10 cellular contexts compared by ENCODE assay signal in the genomic region with DNA sequence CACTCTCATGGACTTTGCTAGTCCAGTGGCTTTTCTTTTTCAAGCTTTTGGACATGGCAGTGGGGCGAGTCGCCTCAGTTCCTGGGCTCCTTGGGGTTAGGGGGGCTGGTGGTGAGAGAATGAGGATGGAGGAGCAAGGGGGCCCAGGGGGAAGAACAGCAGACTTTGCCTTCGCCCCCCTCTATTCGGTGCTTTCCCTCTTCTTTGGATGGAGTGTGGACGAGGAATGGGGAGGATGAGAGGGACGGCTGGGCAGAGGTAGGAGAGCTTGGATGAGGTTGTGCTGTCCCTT. TPM values are rescaled to one million over a fixed set of nuclear protein-coding genes. Genes with fewer than 3 reads are reported as not detected.
DNase-seq lines count a peak whose midpoint lies in the region; ATAC-seq and TF ChIP-seq lines count a peak whose summit lies in the region.
"Had no signal": no experiment of that assay in that cellular context is flagged by ENCODE, and none has a peak within 500 bp of the region (broad histone marks: within the 10 kb centered on the region; RNA-seq: fewer than 3 reads in every experiment).

No MANE protein-coding gene starts in this region.

- H3K4me3 ChIP-seq in coronary artery, result peak overlapping the region; percentile 90
- peak overlapping the region; percentile 69 for H3K4me3 ChIP-seq in mesodermal cell (ENCODE audit: extremely low read depth, insufficient read depth, low read length, poor library complexity, severe bottlenecking)
- H3K4me3 ChIP-seq in tibial nerve, result peak overlapping the region; percentile 57 to 83 (median 66)

- WGBS in mesodermal cell (ENCODE audit: insufficient coverage in 2 of 2), 2 experiments, result 0% methylated on average over 1 of the region's 6 CpGs; no CpG with 5 or more reads in 1 of the 2 experiments
- WGBS in tibial nerve, 2 donors, result 0 to 5% methylated on average over 6 of the region's 6 CpGs

- no peaks in the 10 kb centered on the region for H3K36me3 Mint-ChIP-seq in activated T-cell treated with anti-CD3 and anti-CD28 coated beads, Interleukin-2, amount 50 U/mL, for 24 hours (ENCODE audit: low read depth)

- peaks cover 51% of the 10 kb centered on the region for H3K27me3 Mint-ChIP-seq in activated T-cell treated with anti-CD3 and anti-CD28 coated beads, Interleukin-2, amount 50 U/mL, for 24 hours

- no peak for DNase-seq in activated T-cell treated with anti-CD3 and anti-CD28 coated beads, Interleukin-2, amount 50 U/mL, for 24 hours
- no peak for DNase-seq in activated T-cell treated with anti-CD3 and anti-CD28 coated beads, Interleukin-2, amount 50 U/mL, for 1 hour
- peak; percentile 70 for DNase-seq in coronary artery (ENCODE audit: low spot score)
- no peak for DNase-seq in tibial nerve (ENCODE audit: low spot score in 2 of 2)
- DNase-seq in activated T-cell treated with anti-CD3 and anti-CD28 coated beads, Interleukin-2, amount 50 U/mL, for 48 hours, result no peak
- DNase-seq in COLO829 (ENCODE audit: low spot score), result no peak
- DNase-seq: activated naive CD4-positive, alpha-beta T cell treated with anti-CD3 and anti-CD28 coated beads, Interleukin-2, amount 50 U/mL, for 16 hours; naive B cell had no signal

- TF ChIP-seq CTCF in coronary artery (IDR thresholded peaks at IDR 0.05) (no peak), tibial nerve (IDR thresholded peaks at IDR 0.05) (no peak)

- no peak overlapping the region for H3K27ac Mint-ChIP-seq in activated T-cell treated with anti-CD3 and anti-CD28 coated beads, Interleukin-2, amount 50 U/mL, for 24 hours

- H3K9me3 Mint-ChIP-seq in activated T-cell treated with anti-CD3 and anti-CD28 coated beads, Interleukin-2, amount 50 U/mL, for 24 hours, result no peaks in the 10 kb centered on the region

- H3K4me3 Mint-ChIP-seq in activated T-cell treated with anti-CD3 and anti-CD28 coated beads, Interleukin-2, amount 50 U/mL, for 24 hours, result peak overlapping the region; percentile 64

- TF ChIP-seq EP300 in tibial nerve (IDR thresholded peaks at IDR 0.05), result no peak

- H3K36me3 ChIP-seq in mesodermal cell (ENCODE audit: control insufficient read depth, insufficient read depth, low read length) (peaks cover 7% of the 10 kb centered on the region), tibial nerve (no peaks in the 10 kb centered on the region)

- H3K27me3 ChIP-seq in tibial nerve, result no peaks in the 10 kb centered on the region

- no peak for ATAC-seq in GM21381 (IDR thresholded peaks at IDR 0.05; ENCODE audit: unreplicated experiment)

- peak overlapping the region; percentile 99 for H3K27ac ChIP-seq in coronary artery
- H3K27ac ChIP-seq in mesodermal cell (ENCODE audit: low read depth, low read length, severe bottlenecking), result no peak overlapping the region
- H3K27ac ChIP-seq in tibial nerve, result peak overlapping the region; percentile 83 to 97 (median 94)

- no peaks in the 10 kb centered on the region for H3K4me1 ChIP-seq in mesodermal cell (ENCODE audit: control insufficient read depth, insufficient read depth, low read length, poor library complexity, severe bottlenecking)
- peaks cover 0 to 40% (median 11%) of the 10 kb centered on the region in 4 donors for H3K4me1 ChIP-seq in tibial nerve

- H3K9me3 ChIP-seq in mesodermal cell (ENCODE audit: control insufficient read depth, low read length), result no peaks in the 10 kb centered on the region
- no peaks in the 10 kb centered on the region for H3K9me3 ChIP-seq in tibial nerve

- TF ChIP-seq POLR2A in tibial nerve (IDR thresholded peaks at IDR 0.05), result no peak

- H3K4me1 Mint-ChIP-seq in activated T-cell treated with anti-CD3 and anti-CD28 coated beads, Interleukin-2, amount 50 U/mL, for 24 hours (ENCODE audit: low read depth), result peaks cover 18% of the 10 kb centered on the region

RNA-seq across cellular contexts. Expression of a gene that starts 0.3 kb away (rescaled TPM):
- polyA plus RNA-seq in mesodermal cell (2013, experiment 1 of 2), result 3.7 TPM
- 2.8 TPM for polyA plus RNA-seq in mesodermal cell (2013, experiment 2 of 2)
- 10 to 100 TPM; 33.6 to 58.2 (median 55.6) TPM for total RNA-seq in tibial nerve
